Comparison of ENCODE assay signal across 13 cellular contexts in genomic region chr7:151174246-151175046, GRCh38. TPM values are rescaled to one million over a fixed set of nuclear protein-coding genes. Genes with fewer than 3 reads are reported as not detected.
DNase-seq lines count a peak whose midpoint lies in the region; ATAC-seq, FAIRE-seq and TF ChIP-seq lines count a peak whose summit lies in the region.
"Had no signal": no experiment of that assay in that cellular context is flagged by ENCODE, and none has a peak within 500 bp of the region (broad histone marks: within the 10 kb centered on the region; RNA-seq: fewer than 3 reads in every experiment).

No MANE protein-coding gene starts in this region.

- TF ChIP-seq CTCF in astrocyte (IDR thresholded peaks at IDR 0.05; ENCODE audit: insufficient read depth, low read depth, low read length) (no peak), HepG2 (CRISPR knock-in tag; IDR thresholded peaks at IDR 0.05) (no peak), MM.1S (IDR thresholded peaks at IDR 0.05; ENCODE audit: low read length) (no peak)

- no peaks in the 10 kb centered on the region for H3K4me1 ChIP-seq in astrocyte (ENCODE audit: insufficient read depth, low read length)
- H3K4me1 ChIP-seq in HepG2 (ENCODE audit: insufficient read depth, low read length) = no peaks in the 10 kb centered on the region
- H3K4me1 ChIP-seq in MM.1S (ENCODE audit: low read length) = no peaks in the 10 kb centered on the region

- H3K9me3 ChIP-seq in astrocyte (ENCODE audit: insufficient read depth, low read depth, low read length) = no peaks in the 10 kb centered on the region
- no peaks in the 10 kb centered on the region for H3K9me3 ChIP-seq in HepG2 (ENCODE audit: low read length)
- no peaks in the 10 kb centered on the region for H3K9me3 ChIP-seq in MM.1S (replicated peaks; ENCODE audit: insufficient read depth, low read length)
- H3K9me3 ChIP-seq: MG63, neutrophil had no signal

- FAIRE-seq in astrocyte (lab: Jason Lieb, UNC) = no peak
- FAIRE-seq in HepG2 (lab: Jason Lieb, UNC) = no peak

- H3K4me2 ChIP-seq in astrocyte (ENCODE audit: low read length) (no peak overlapping the region), HepG2 (ENCODE audit: low read depth, low read length) (no peak overlapping the region), MM.1S (ENCODE audit: low read depth, low read length) (no peak overlapping the region)

- CTCF ChIA-PET in activated naive CD4-positive, alpha-beta T cell treated with anti-CD3 and anti-CD28 coated beads, Interleukin-2, amount 10 ng/mL, durations not matched to agents 7 days and 5 days (lab: Charles Lee) = no interaction called here
- CTCF ChIA-PET in HepG2 (lab: Yijun Ruan, JAX; ENCODE audit: low intra/inter-chr PET ratio, low total read pairs) = no interaction called here

- no peak for TF ChIP-seq RAD21 in HepG2 (CRISPR knock-in tag; IDR thresholded peaks at IDR 0.05)

- H2AFZ ChIP-seq in astrocyte (ENCODE audit: low read depth, low read length) = no peak overlapping the region
- H2AFZ ChIP-seq in HepG2 (ENCODE audit: low read length) = no peak overlapping the region
- no peak overlapping the region for H2AFZ ChIP-seq in MM.1S (ENCODE audit: low read length)

- no peak for TF ChIP-seq POLR2A in HepG2 (IDR thresholded peaks at IDR 0.05; ENCODE audit: insufficient read depth in 1 of 2, low read depth in 2 of 2, low read length in 2 of 2)

- peaks cover 3% of the 10 kb centered on the region for H4K20me1 ChIP-seq in astrocyte (ENCODE audit: insufficient read depth, low read length)
- no peaks in the 10 kb centered on the region for H4K20me1 ChIP-seq in HepG2 (ENCODE audit: insufficient read depth, low read length)
- H4K20me1 ChIP-seq in MM.1S (ENCODE audit: insufficient read depth, low read length) = no peaks in the 10 kb centered on the region

- no peaks in the 10 kb centered on the region for H3F3A ChIP-seq in MM.1S (ENCODE audit: insufficient read depth, low read length)

- POLR2A ChIA-PET in HepG2 (lab: Yijun Ruan, JAX) = no interaction called here

- BruUV-seq in HepG2 (replicated peaks; lab: Mats Ljungman, UMichigan) = no TSS peak

- H3K27me3 Mint-ChIP-seq in activated naive CD4-positive, alpha-beta T cell treated with anti-CD3 and anti-CD28 coated beads, Interleukin-2, amount 10 ng/mL, durations not matched to agents 7 days and 5 days = peaks cover 92% of the 10 kb centered on the region
- peaks cover 90% of the 10 kb centered on the region for H3K27me3 Mint-ChIP-seq in astrocyte (ENCODE audit: low read depth, unreplicated experiment)
- peaks cover 86% of the 10 kb centered on the region for H3K27me3 Mint-ChIP-seq in stimulated activated naive CD8-positive, alpha-beta T cell treated with anti-CD3 and anti-CD28 coated beads, Interleukin-15, amount 100 ng/mL, for 72 hours

- no peak overlapping the region for H3K4me3 ChIP-seq in astrocyte (ENCODE audit: insufficient read depth, low read depth, low read length)
- no peak overlapping the region for H3K4me3 ChIP-seq in HepG2 (replicated peaks in 1 of 3; ENCODE audit: insufficient read depth in 1 of 3, low read depth in 2 of 3, low read length in 3 of 3)
- no peak overlapping the region for H3K4me3 ChIP-seq in MM.1S (ENCODE audit: low read length)
- H3K4me3 ChIP-seq: MG63 had no signal

- in situ Hi-C loops in HepG2 (cut with HindIII; ENCODE audit: extremely low pct_ligation_motif_present, low pct_unique_long_range_greater_than_20kb) = no loop called here

- H3K36me3 Mint-ChIP-seq in activated naive CD4-positive, alpha-beta T cell treated with anti-CD3 and anti-CD28 coated beads, Interleukin-2, amount 10 ng/mL, durations not matched to agents 7 days and 5 days = no peaks in the 10 kb centered on the region
- H3K36me3 Mint-ChIP-seq in astrocyte (ENCODE audit: low read depth, unreplicated experiment) = no peaks in the 10 kb centered on the region

- no peak overlapping the region for H3K4me3 Mint-ChIP-seq in activated naive CD4-positive, alpha-beta T cell treated with anti-CD3 and anti-CD28 coated beads, Interleukin-2, amount 10 ng/mL, durations not matched to agents 7 days and 5 days
- no peak overlapping the region for H3K4me3 Mint-ChIP-seq in astrocyte (ENCODE audit: unreplicated experiment)
- H3K4me3 Mint-ChIP-seq in stimulated activated naive CD8-positive, alpha-beta T cell treated with anti-CD3 and anti-CD28 coated beads, Interleukin-15, amount 100 ng/mL, for 72 hours = no peak overlapping the region
- H3K4me3 Mint-ChIP-seq: central memory CD8-positive, alpha-beta T cell had no signal

- H3K79me2 ChIP-seq in astrocyte (ENCODE audit: insufficient read depth, low read length) = no peaks in the 10 kb centered on the region
- H3K79me2 ChIP-seq in HepG2 (ENCODE audit: insufficient read depth, low read length) = no peaks in the 10 kb centered on the region
- H3K79me2 ChIP-seq in MM.1S (ENCODE audit: low read length) = no peaks in the 10 kb centered on the region

- peak; percentile 25 for DNase-seq in activated naive CD4-positive, alpha-beta T cell treated with Interleukin-2 at 50 U/mL for 16 hours
- DNase-seq in activated naive CD4-positive, alpha-beta T cell treated with anti-CD3 and anti-CD28 coated beads, Interleukin-2, amount 10 ng/mL, durations not matched to agents 7 days and 5 days = no peak
- DNase-seq in astrocyte (ENCODE audit: low read depth) (peak; percentile 8), HepG2 (ENCODE audit: low spot score) (no peak), MM.1S (no peak)
- DNase-seq in stimulated activated naive CD8-positive, alpha-beta T cell treated with anti-CD3 and anti-CD28 coated beads, Interleukin-15, amount 100 ng/mL, for 72 hours = peak in 1 of 2 donors; percentile 31
- DNase-seq: AML-193, MG63 had no signal

- no peak overlapping the region for H3K27ac Mint-ChIP-seq in activated naive CD4-positive, alpha-beta T cell treated with anti-CD3 and anti-CD28 coated beads, Interleukin-2, amount 10 ng/mL, durations not matched to agents 7 days and 5 days
- H3K27ac Mint-ChIP-seq in astrocyte (ENCODE audit: unreplicated experiment) = no peak overlapping the region
- H3K27ac Mint-ChIP-seq in stimulated activated naive CD8-positive, alpha-beta T cell treated with anti-CD3 and anti-CD28 coated beads, Interleukin-15, amount 100 ng/mL, for 72 hours = no peak overlapping the region

- intact Hi-C loops in HepG2 (cut with micrococcal nuclease; ENCODE audit: unreplicated experiment) = loop anchor here (10.0 kb wide), 1 partner anchor 130 kb away; no protein-coding TSS in a partner anchor

- H3K27me3 ChIP-seq in astrocyte (ENCODE audit: insufficient read depth, low read length) (peaks cover 40% of the 10 kb centered on the region), HepG2 (ENCODE audit: control insufficient read depth in 1 of 2, insufficient read depth in 2 of 2, low read length in 2 of 2) (peaks cover 0 to 45% of the 10 kb centered on the region in 2 experiments; a peak in 3 of 5 replicates), MM.1S (replicated peaks; ENCODE audit: insufficient read depth, low read length) (peaks cover 83% of the 10 kb centered on the region)
- H3K27me3 ChIP-seq: MG63 had no signal

- no peak for ATAC-seq in HepG2
- peak; percentile 20 for ATAC-seq in stimulated activated naive CD8-positive, alpha-beta T cell treated with anti-CD3 and anti-CD28 coated beads, Interleukin-15, amount 100 ng/mL, for 72 hours
- ATAC-seq in GM21825 (IDR thresholded peaks at IDR 0.05; ENCODE audit: unreplicated experiment) = no peak
- no peak for ATAC-seq in HG02981 (IDR thresholded peaks at IDR 0.05; ENCODE audit: unreplicated experiment)
- ATAC-seq: Panc1 had no signal

- no peaks in the 10 kb centered on the region for H3K36me3 ChIP-seq in astrocyte (ENCODE audit: insufficient read depth, low read length)
- no peaks in the 10 kb centered on the region for H3K36me3 ChIP-seq in HepG2 (replicated peaks in 1 of 2; ENCODE audit: control insufficient read depth in 1 of 2, insufficient read depth in 2 of 2, low read length in 2 of 2)
- no peaks in the 10 kb centered on the region for H3K36me3 ChIP-seq in MM.1S (replicated peaks; ENCODE audit: insufficient read depth, low read length)
- H3K36me3 ChIP-seq: MG63, neutrophil had no signal

- H3K27ac ChIP-seq in astrocyte (ENCODE audit: low read depth, low read length) = no peak overlapping the region
- no peak overlapping the region for H3K27ac ChIP-seq in HepG2 (ENCODE audit: extremely low read length, insufficient read depth, low read length)
- no peak overlapping the region for H3K27ac ChIP-seq in MM.1S (ENCODE audit: low read length)
- H3K27ac ChIP-seq: neutrophil had no signal

- TF ChIP-seq EP300 in HepG2 (IDR thresholded peaks at IDR 0.05; ENCODE audit: low read depth in 2 of 2, low read length in 2 of 2) = no peak
- TF ChIP-seq EP300 in HepG2 (CRISPR knock-in tag; IDR thresholded peaks at IDR 0.05; ENCODE audit: borderline replicate concordance) = no peak

- no peaks in the 10 kb centered on the region for H3K9me3 Mint-ChIP-seq in activated naive CD4-positive, alpha-beta T cell treated with anti-CD3 and anti-CD28 coated beads, Interleukin-2, amount 10 ng/mL, durations not matched to agents 7 days and 5 days
- peaks cover 5% of the 10 kb centered on the region for H3K9me3 Mint-ChIP-seq in astrocyte (ENCODE audit: unreplicated experiment)
- no peaks in the 10 kb centered on the region for H3K9me3 Mint-ChIP-seq in stimulated activated naive CD8-positive, alpha-beta T cell treated with anti-CD3 and anti-CD28 coated beads, Interleukin-15, amount 100 ng/mL, for 72 hours
- H3K9me3 Mint-ChIP-seq: central memory CD8-positive, alpha-beta T cell had no signal

- no peaks in the 10 kb centered on the region for H3K9me2 ChIP-seq in MM.1S (replicated peaks; ENCODE audit: insufficient read depth, low read length)

- no peak overlapping the region for H3K9ac ChIP-seq in astrocyte (ENCODE audit: low read length)
- no peak overlapping the region for H3K9ac ChIP-seq in HepG2 (ENCODE audit: insufficient read depth, low read depth, low read length)
- no peak overlapping the region for H3K9ac ChIP-seq in MM.1S (ENCODE audit: low read length)

- H3K4me1 Mint-ChIP-seq in activated naive CD4-positive, alpha-beta T cell treated with anti-CD3 and anti-CD28 coated beads, Interleukin-2, amount 10 ng/mL, durations not matched to agents 7 days and 5 days = peaks cover 5% of the 10 kb centered on the region
- H3K4me1 Mint-ChIP-seq in astrocyte (ENCODE audit: low read depth, unreplicated experiment) = no peaks in the 10 kb centered on the region
- H3K4me1 Mint-ChIP-seq in stimulated activated naive CD8-positive, alpha-beta T cell treated with anti-CD3 and anti-CD28 coated beads, Interleukin-15, amount 100 ng/mL, for 72 hours = peaks cover 8% of the 10 kb centered on the region

- WGBS in HepG2 (ENCODE audit: low lambda C conversion rate) = 83% methylated on average over 51 of the region's 77 CpGs

RNA-seq across cellular contexts. Expression of gene GBX1, which starts 7.0 kb away (rescaled TPM):
- total RNA-seq in astrocyte = not detected in 2 replicates
- total RNA-seq in HepG2 (2016; rRNA removed; fragmentation: Illumina TruSeq; extraction: Trizol) = not detected in 2 replicates
- not detected in 2 replicates for total RNA-seq in HepG2 (2016; cell fraction: cytosol; rRNA removed; fragmentation: Illumina TruSeq; extraction: Trizol; ENCODE audit: low read depth)
- not detected in 2 replicates for total RNA-seq in HepG2 (2016; cell fraction: insoluble cytoplasmic fraction; rRNA removed; fragmentation: Illumina TruSeq; extraction: Trizol)
- total RNA-seq in HepG2 (2016; cell fraction: membrane; rRNA removed; fragmentation: Illumina TruSeq; extraction: Trizol) = not detected in 2 replicates
- not detected in 2 replicates for total RNA-seq in HepG2 (2016; cell fraction: nucleus; rRNA removed; fragmentation: Illumina TruSeq; extraction: Trizol)
- polyA plus RNA-seq in HepG2 (2011; rRNA removed) = not detected in 2 replicates
- not detected in 2 replicates for polyA plus RNA-seq in HepG2 (2011; cell fraction: cytosol; rRNA removed)
- polyA plus RNA-seq in HepG2 (2011; cell fraction: nucleus; rRNA removed) = not detected in 2 replicates
- not detected in 2 replicates for polyA plus RNA-seq in HepG2 (2012)
- not detected in 2 replicates for polyA plus RNA-seq in HepG2 (2016; cell fraction: cytosol; fragmentation: Illumina TruSeq; extraction: Trizol; ENCODE audit: low read depth)
- polyA plus RNA-seq in HepG2 (2016; cell fraction: insoluble cytoplasmic fraction; fragmentation: Illumina TruSeq; extraction: Trizol; ENCODE audit: low read depth) = not detected in 2 replicates
- polyA plus RNA-seq in HepG2 (2016; cell fraction: membrane; fragmentation: Illumina TruSeq; extraction: Trizol; ENCODE audit: low read depth) = not detected in 2 replicates
- not detected in 2 replicates for polyA plus RNA-seq in HepG2 (2016; cell fraction: nucleus; fragmentation: Illumina TruSeq; extraction: Trizol; ENCODE audit: insufficient read depth, low read depth)
- polyA minus RNA-seq in HepG2 (2011; rRNA and poly(A)+ RNA removed; ENCODE audit: low replicate concordance) = not detected in 2 replicates
- not detected in 2 replicates for polyA minus RNA-seq in HepG2 (2011; cell fraction: cytosol; rRNA and poly(A)+ RNA removed)
- polyA minus RNA-seq in HepG2 (2011; cell fraction: nucleus; rRNA and poly(A)+ RNA removed) = not detected in 2 replicates

RNA-seq across cellular contexts. Expression of gene ASB10, which starts 12.6 kb away (rescaled TPM):
- total RNA-seq in astrocyte (not detected in 2 replicates), HepG2 (2016; rRNA removed; fragmentation: Illumina TruSeq; extraction: Trizol) (not detected in 2 replicates)
- not detected in 2 replicates for total RNA-seq in HepG2 (2016; cell fraction: cytosol; rRNA removed; fragmentation: Illumina TruSeq; extraction: Trizol; ENCODE audit: low read depth)
- not detected in 2 replicates for total RNA-seq in HepG2 (2016; cell fraction: insoluble cytoplasmic fraction; rRNA removed; fragmentation: Illumina TruSeq; extraction: Trizol)
- total RNA-seq in HepG2 (2016; cell fraction: membrane; rRNA removed; fragmentation: Illumina TruSeq; extraction: Trizol) = not detected in 2 replicates
- not detected in 2 replicates for total RNA-seq in HepG2 (2016; cell fraction: nucleus; rRNA removed; fragmentation: Illumina TruSeq; extraction: Trizol)
- polyA plus RNA-seq in HepG2 (2011; rRNA removed) = not detected in 2 replicates
- not detected in 2 replicates for polyA plus RNA-seq in HepG2 (2011; cell fraction: cytosol; rRNA removed)
- polyA plus RNA-seq in HepG2 (2011; cell fraction: nucleus; rRNA removed) = not detected in 2 replicates
- polyA plus RNA-seq in HepG2 (2012) = not detected in 2 replicates
- polyA plus RNA-seq in HepG2 (2016; cell fraction: cytosol; fragmentation: Illumina TruSeq; extraction: Trizol; ENCODE audit: low read depth) = not detected in 2 replicates
- not detected in 2 replicates for polyA plus RNA-seq in HepG2 (2016; cell fraction: insoluble cytoplasmic fraction; fragmentation: Illumina TruSeq; extraction: Trizol; ENCODE audit: low read depth)
- polyA plus RNA-seq in HepG2 (2016; cell fraction: membrane; fragmentation: Illumina TruSeq; extraction: Trizol; ENCODE audit: low read depth) = not detected in 2 replicates
- polyA plus RNA-seq in HepG2 (2016; cell fraction: nucleus; fragmentation: Illumina TruSeq; extraction: Trizol; ENCODE audit: insufficient read depth, low read depth) = not detected in 2 replicates
- polyA minus RNA-seq in HepG2 (2011; rRNA and poly(A)+ RNA removed; ENCODE audit: low replicate concordance) = not detected in 2 replicates
- polyA minus RNA-seq in HepG2 (2011; cell fraction: cytosol; rRNA and poly(A)+ RNA removed) = not detected in 2 replicates
- not detected in 2 replicates for polyA minus RNA-seq in HepG2 (2011; cell fraction: nucleus; rRNA and poly(A)+ RNA removed)

RNA-seq across cellular contexts. Expression of gene H2BK1, which starts 35.8 kb away (rescaled TPM):
- total RNA-seq in astrocyte (not detected in 2 replicates), HepG2 (2016; rRNA removed; fragmentation: Illumina TruSeq; extraction: Trizol) (not detected in 2 replicates)
- not detected in 2 replicates for total RNA-seq in HepG2 (2016; cell fraction: cytosol; rRNA removed; fragmentation: Illumina TruSeq; extraction: Trizol; ENCODE audit: low read depth)
- total RNA-seq in HepG2 (2016; cell fraction: insoluble cytoplasmic fraction; rRNA removed; fragmentation: Illumina TruSeq; extraction: Trizol) = not detected in 2 replicates
- not detected in 2 replicates for total RNA-seq in HepG2 (2016; cell fraction: membrane; rRNA removed; fragmentation: Illumina TruSeq; extraction: Trizol)
- not detected in 2 replicates for total RNA-seq in HepG2 (2016; cell fraction: nucleus; rRNA removed; fragmentation: Illumina TruSeq; extraction: Trizol)
- not detected in 2 replicates for polyA plus RNA-seq in HepG2 (2011; rRNA removed)
- not detected in 2 replicates for polyA plus RNA-seq in HepG2 (2011; cell fraction: cytosol; rRNA removed)
- polyA plus RNA-seq in HepG2 (2011; cell fraction: nucleus; rRNA removed) = not detected in 2 replicates
- not detected in 2 replicates for polyA plus RNA-seq in HepG2 (2012)
- not detected in 2 replicates for polyA plus RNA-seq in HepG2 (2016; cell fraction: cytosol; fragmentation: Illumina TruSeq; extraction: Trizol; ENCODE audit: low read depth)
- not detected in 2 replicates for polyA plus RNA-seq in HepG2 (2016; cell fraction: insoluble cytoplasmic fraction; fragmentation: Illumina TruSeq; extraction: Trizol; ENCODE audit: low read depth)
- polyA plus RNA-seq in HepG2 (2016; cell fraction: membrane; fragmentation: Illumina TruSeq; extraction: Trizol; ENCODE audit: low read depth) = not detected in 2 replicates
- polyA plus RNA-seq in HepG2 (2016; cell fraction: nucleus; fragmentation: Illumina TruSeq; extraction: Trizol; ENCODE audit: insufficient read depth, low read depth) = not detected in 2 replicates
- polyA minus RNA-seq in HepG2 (2011; rRNA and poly(A)+ RNA removed; ENCODE audit: low replicate concordance) = not detected in 2 replicates
- polyA minus RNA-seq in HepG2 (2011; cell fraction: cytosol; rRNA and poly(A)+ RNA removed) = not detected in 2 replicates
- polyA minus RNA-seq in HepG2 (2011; cell fraction: nucleus; rRNA and poly(A)+ RNA removed) = 1.4 and 1.7 TPM in 2 replicates

RNA-seq across cellular contexts. Expression of gene ABCF2, which starts 52.6 kb away (rescaled TPM):
- 53.2 and 54.3 TPM in 2 replicates for total RNA-seq in astrocyte
- 42.5 and 43.0 TPM in 2 replicates for total RNA-seq in HepG2 (2016; rRNA removed; fragmentation: Illumina TruSeq; extraction: Trizol)
- total RNA-seq in HepG2 (2016; cell fraction: cytosol; rRNA removed; fragmentation: Illumina TruSeq; extraction: Trizol; ENCODE audit: low read depth) = 7.5 and 8.4 TPM in 2 replicates
- 41.2 and 42.3 TPM in 2 replicates for total RNA-seq in HepG2 (2016; cell fraction: insoluble cytoplasmic fraction; rRNA removed; fragmentation: Illumina TruSeq; extraction: Trizol)
- 21.7 and 24.5 TPM in 2 replicates for total RNA-seq in HepG2 (2016; cell fraction: membrane; rRNA removed; fragmentation: Illumina TruSeq; extraction: Trizol)
- total RNA-seq in HepG2 (2016; cell fraction: nucleus; rRNA removed; fragmentation: Illumina TruSeq; extraction: Trizol) = 22.4 and 24.6 TPM in 2 replicates
- polyA plus RNA-seq in HepG2 (2011; rRNA removed) = 16.3 and 18.5 TPM in 2 replicates
- 19.7 and 19.8 TPM in 2 replicates for polyA plus RNA-seq in HepG2 (2011; cell fraction: cytosol; rRNA removed)
- polyA plus RNA-seq in HepG2 (2011; cell fraction: nucleus; rRNA removed) = 20.0 and 25.1 TPM in 2 replicates
- polyA plus RNA-seq in HepG2 (2012) = 12.8 and 19.4 TPM in 2 replicates
- 5.7 and 6.2 TPM in 2 replicates for polyA plus RNA-seq in HepG2 (2016; cell fraction: cytosol; fragmentation: Illumina TruSeq; extraction: Trizol; ENCODE audit: low read depth)
- polyA plus RNA-seq in HepG2 (2016; cell fraction: insoluble cytoplasmic fraction; fragmentation: Illumina TruSeq; extraction: Trizol; ENCODE audit: low read depth) = 26.4 and 36.5 TPM in 2 replicates
- 12.8 and 14.1 TPM in 2 replicates for polyA plus RNA-seq in HepG2 (2016; cell fraction: membrane; fragmentation: Illumina TruSeq; extraction: Trizol; ENCODE audit: low read depth)
- 33.8 and 36.4 TPM in 2 replicates for polyA plus RNA-seq in HepG2 (2016; cell fraction: nucleus; fragmentation: Illumina TruSeq; extraction: Trizol; ENCODE audit: insufficient read depth, low read depth)
- 23.8 and 78.9 TPM in 2 replicates for polyA minus RNA-seq in HepG2 (2011; rRNA and poly(A)+ RNA removed; ENCODE audit: low replicate concordance)
- polyA minus RNA-seq in HepG2 (2011; cell fraction: cytosol; rRNA and poly(A)+ RNA removed) = 9.2 and 9.3 TPM in 2 replicates
- 13.9 and 19.9 TPM in 2 replicates for polyA minus RNA-seq in HepG2 (2011; cell fraction: nucleus; rRNA and poly(A)+ RNA removed)

RNA-seq across cellular contexts. Expression of gene CHPF2, which starts 57.8 kb away (rescaled TPM):
- total RNA-seq in astrocyte = 84.7 and 101 TPM in 2 replicates
- total RNA-seq in HepG2 (2016; rRNA removed; fragmentation: Illumina TruSeq; extraction: Trizol) = 10.2 and 21.5 TPM in 2 replicates
- total RNA-seq in HepG2 (2016; cell fraction: cytosol; rRNA removed; fragmentation: Illumina TruSeq; extraction: Trizol; ENCODE audit: low read depth) = 1.7 and 2.5 TPM in 2 replicates
- total RNA-seq in HepG2 (2016; cell fraction: insoluble cytoplasmic fraction; rRNA removed; fragmentation: Illumina TruSeq; extraction: Trizol) = 9.4 and 21.0 TPM in 2 replicates
- total RNA-seq in HepG2 (2016; cell fraction: membrane; rRNA removed; fragmentation: Illumina TruSeq; extraction: Trizol) = 5.8 and 7.3 TPM in 2 replicates
- total RNA-seq in HepG2 (2016; cell fraction: nucleus; rRNA removed; fragmentation: Illumina TruSeq; extraction: Trizol) = 26.3 and 31.0 TPM in 2 replicates
- polyA plus RNA-seq in HepG2 (2011; rRNA removed) = 15.4 and 22.5 TPM in 2 replicates
- 13.1 and 17.3 TPM in 2 replicates for polyA plus RNA-seq in HepG2 (2011; cell fraction: cytosol; rRNA removed)
- 62.4 and 64.6 TPM in 2 replicates for polyA plus RNA-seq in HepG2 (2011; cell fraction: nucleus; rRNA removed)
- polyA plus RNA-seq in HepG2 (2012) = 12.1 and 17.0 TPM in 2 replicates
- polyA plus RNA-seq in HepG2 (2016; cell fraction: cytosol; fragmentation: Illumina TruSeq; extraction: Trizol; ENCODE audit: low read depth) = 1.1 and 1.3 TPM in 2 replicates
- polyA plus RNA-seq in HepG2 (2016; cell fraction: insoluble cytoplasmic fraction; fragmentation: Illumina TruSeq; extraction: Trizol; ENCODE audit: low read depth) = 8.7 and 8.9 TPM in 2 replicates
- 3.0 and 4.1 TPM in 2 replicates for polyA plus RNA-seq in HepG2 (2016; cell fraction: membrane; fragmentation: Illumina TruSeq; extraction: Trizol; ENCODE audit: low read depth)
- 33.0 and 37.5 TPM in 2 replicates for polyA plus RNA-seq in HepG2 (2016; cell fraction: nucleus; fragmentation: Illumina TruSeq; extraction: Trizol; ENCODE audit: insufficient read depth, low read depth)
- 28.1 and 43.5 TPM in 2 replicates for polyA minus RNA-seq in HepG2 (2011; rRNA and poly(A)+ RNA removed; ENCODE audit: low replicate concordance)
- polyA minus RNA-seq in HepG2 (2011; cell fraction: cytosol; rRNA and poly(A)+ RNA removed) = 15.1 and 16.0 TPM in 2 replicates
- 30.7 and 33.6 TPM in 2 replicates for polyA minus RNA-seq in HepG2 (2011; cell fraction: nucleus; rRNA and poly(A)+ RNA removed)

Comparison
In these comparisons a context has a peak if more than half of its experiments do, and no peak if none do; other contexts are left out.
1. DNase-seq: peak in activated naive CD4-positive, alpha-beta T cell treated with Interleukin-2 at 50 U/mL for 16 hours (single experiment) and astrocyte (single experiment); none in activated naive CD4-positive, alpha-beta T cell treated with anti-CD3 and anti-CD28 coated beads, Interleukin-2, amount 10 ng/mL, durations not matched to agents 7 days and 5 days (single experiment), HepG2 (single experiment) and MM.1S (single experiment).